23 cellular contexts compared by ENCODE assay signal in genomic region chr12:39616666-39617065, GRCh38. TPM values are rescaled to one million over a fixed set of nuclear protein-coding genes. Genes with fewer than 3 reads are reported as not detected.
DNase-seq lines count a peak whose midpoint lies in the region; ATAC-seq and TF ChIP-seq lines count a peak whose summit lies in the region.
"Had no signal": no experiment of that assay in that cellular context is flagged by ENCODE, and none has a peak within 500 bp of the region (broad histone marks: within the 10 kb centered on the region; RNA-seq: fewer than 3 reads in every experiment).

No MANE protein-coding gene starts in this region.

- intact Hi-C loops in activated CD4-positive, alpha-beta T cell treated with anti-CD3 and anti-CD28 coated beads for 36 hours (cut with DNase I, micrococcal nuclease), result no loop called here
- intact Hi-C loops in OCI-LY7 (cut with micrococcal nuclease; ENCODE audit: unreplicated experiment) (loop anchor here (5.0 to 10.0 kb wide), 2 partner anchors 491 to 608 kb away; partner anchors contain the start of genes LRRK2 and SLC2A13), dorsolateral prefrontal cortex (cut with DNase I) (loop anchor here in 1 of 2 donors (5.0 kb wide), 1 partner anchor 249 kb away; no protein-coding TSS in a partner anchor)

- ATAC-seq in activated CD4-positive, alpha-beta T cell treated with anti-CD3 and anti-CD28 coated beads for 36 hours, result no peak
- ATAC-seq in CD4-positive, CD25-positive, alpha-beta regulatory T cell (ENCODE audit: low read depth in 2 of 2), result no peak
- ATAC-seq in GM19395 (IDR thresholded peaks at IDR 0.05; ENCODE audit: unreplicated experiment), result no peak
- ATAC-seq: SK-N-SH treated with all-trans-retinoic acid at 6 μM for 48 hours, WTC11 had no signal

- POLR2A ChIA-PET in activated CD4-positive, alpha-beta T cell treated with anti-CD3 and anti-CD28 coated beads for 36 hours (lab: Charles Lee), result no interaction called here
- POLR2A ChIA-PET in OCI-LY7 (lab: Charles Lee), result interaction anchor here (0.6 to 1.2 kb wide), 3 partner anchors 11 to 28 kb away, joined by 3 to 4 read pairs (median 4); no protein-coding TSS in a partner anchor

- peaks cover 51% of the 10 kb centered on the region for H3K4me1 ChIP-seq in CD4-positive, CD25-positive, alpha-beta regulatory T cell (ENCODE audit: control insufficient read depth, insufficient read depth, low read length, poor library complexity, severe bottlenecking)
- H3K4me1 ChIP-seq in OCI-LY7 (ENCODE audit: insufficient read depth, low read length, poor library complexity, severe bottlenecking), result peaks cover 39% of the 10 kb centered on the region

- no peaks in the 10 kb centered on the region for H3K27me3 ChIP-seq in CD4-positive, CD25-positive, alpha-beta regulatory T cell (ENCODE audit: control insufficient read depth, insufficient read depth, low read length)
- H3K27me3 ChIP-seq in dorsolateral prefrontal cortex, result no peaks in the 10 kb centered on the region
- H3K27me3 ChIP-seq: esophagus squamous epithelium, sigmoid colon, transverse colon had no signal

- H3K27me3 Mint-ChIP-seq in activated CD4-positive, alpha-beta T cell treated with anti-CD3 and anti-CD28 coated beads for 36 hours, result no peaks in the 10 kb centered on the region
- H3K27me3 Mint-ChIP-seq in CD4-positive, CD25-positive, alpha-beta regulatory T cell, result no peaks in the 10 kb centered on the region
- H3K27me3 Mint-ChIP-seq: dendritic cell treated with granulocyte-macrophage colony-stimulating factor and Interleukin-4, amounts not matched to agents 40 ng/mL and 50 ng/mL, for 4 days had no signal

- H3K4me3 Mint-ChIP-seq in activated CD4-positive, alpha-beta T cell treated with anti-CD3 and anti-CD28 coated beads for 36 hours, result peak overlapping the region; percentile 57
- H3K4me3 Mint-ChIP-seq in CD4-positive, CD25-positive, alpha-beta regulatory T cell, result peak overlapping the region; percentile 79 to 94 (median 88)
- H3K4me3 Mint-ChIP-seq: dendritic cell treated with granulocyte-macrophage colony-stimulating factor and Interleukin-4, amounts not matched to agents 40 ng/mL and 50 ng/mL, for 4 days; H9; WTC11 had no signal

- no peak for DNase-seq in activated CD4-positive, alpha-beta T cell treated with anti-CD3 and anti-CD28 coated beads for 36 hours
- DNase-seq in activated CD4-positive, alpha-beta T cell treated with anti-CD3 and anti-CD28 coated beads, Interleukin-2, amount 50 U/mL, for 4 hours, result no peak
- DNase-seq in CD4-positive, CD25-positive, alpha-beta regulatory T cell, result no peak
- DNase-seq in OCI-LY7 (ENCODE audit: low spot score) (no peak), dorsolateral prefrontal cortex (no peak), erythroblast (lab: John Stamatoyannopoulos, UW) (no peak), NCI-H1417 (lab: John Stamatoyannopoulos, UW) (no peak)
- DNase-seq: esophagus squamous epithelium; H9; head of caudate nucleus; kidney; midbrain; NCI-H1694; occipital lobe; PC-9; sigmoid colon; stimulated activated CD4-positive, alpha-beta T cell treated with anti-CD3 and anti-CD28 coated beads, Interleukin-2, amount 100 ng/mL, for 48 hours; transverse colon had no signal

- H3K4me2 ChIP-seq in OCI-LY7 (ENCODE audit: low read length), result peak overlapping the region; percentile 91
- H3K4me2 ChIP-seq: PC-9 had no signal

- peak overlapping the region; percentile 99 for H3K4me3 ChIP-seq in CD4-positive, CD25-positive, alpha-beta regulatory T cell (ENCODE audit: low read depth, low read length)
- peak overlapping the region; percentile 54 for H3K4me3 ChIP-seq in OCI-LY7 (ENCODE audit: low read depth, low read length, poor library complexity, severe bottlenecking)
- H3K4me3 ChIP-seq in dorsolateral prefrontal cortex, result peak overlapping the region in 58 of 59 donors; percentile 14 to 83 (median 68)
- H3K4me3 ChIP-seq: PC-9, sigmoid colon, transverse colon had no signal

- H3K27ac ChIP-seq in CD4-positive, CD25-positive, alpha-beta regulatory T cell (ENCODE audit: insufficient read depth, low read length, poor library complexity, severe bottlenecking), result no peak overlapping the region
- H3K27ac ChIP-seq in OCI-LY7 (ENCODE audit: low read depth, low read length, poor library complexity, severe bottlenecking) (no peak overlapping the region), dorsolateral prefrontal cortex (peak overlapping the region in 2 of 59 donors; percentile 6 to 55)
- H3K27ac ChIP-seq: esophagus squamous epithelium, PC-9, sigmoid colon, transverse colon had no signal

- peaks cover 51% of the 10 kb centered on the region for H3K4me1 Mint-ChIP-seq in activated CD4-positive, alpha-beta T cell treated with anti-CD3 and anti-CD28 coated beads for 36 hours
- peaks cover 14 to 41% (median 29%) of the 10 kb centered on the region in 4 donors for H3K4me1 Mint-ChIP-seq in CD4-positive, CD25-positive, alpha-beta regulatory T cell

- no peak overlapping the region for H3K27ac Mint-ChIP-seq in activated CD4-positive, alpha-beta T cell treated with anti-CD3 and anti-CD28 coated beads for 36 hours
- peak overlapping the region; percentile 43 to 97 (median 58) for H3K27ac Mint-ChIP-seq in CD4-positive, CD25-positive, alpha-beta regulatory T cell
- H3K27ac Mint-ChIP-seq: dendritic cell treated with granulocyte-macrophage colony-stimulating factor and Interleukin-4, amounts not matched to agents 40 ng/mL and 50 ng/mL, for 4 days; H9; WTC11 had no signal

- no peaks in the 10 kb centered on the region for H3K9me2 ChIP-seq in OCI-LY7 (ENCODE audit: insufficient read depth, low read length)

- no peaks in the 10 kb centered on the region for H4K20me1 ChIP-seq in OCI-LY7 (ENCODE audit: insufficient read depth, low read length)

- TF ChIP-seq POLR2A in erythroblast (IDR thresholded peaks at IDR 0.05; ENCODE audit: low read length), result no peak

- BruUV-seq in OCI-LY7 (replicated peaks; lab: Mats Ljungman, UMichigan), result no TSS peak

- peaks cover 29% of the 10 kb centered on the region; the same call in 1 of the 2 replicates for H3K79me2 ChIP-seq in OCI-LY7 (ENCODE audit: insufficient read depth, low read depth, low read length)

- H3K9me3 ChIP-seq in CD4-positive, CD25-positive, alpha-beta regulatory T cell (ENCODE audit: control insufficient read depth in 2 of 2, low read length in 2 of 2), result no peaks in the 10 kb centered on the region
- H3K9me3 ChIP-seq in OCI-LY7 (ENCODE audit: low read length), result no peaks in the 10 kb centered on the region
- H3K9me3 ChIP-seq: esophagus squamous epithelium, sigmoid colon, transverse colon had no signal

- H3K9me3 Mint-ChIP-seq in activated CD4-positive, alpha-beta T cell treated with anti-CD3 and anti-CD28 coated beads for 36 hours (ENCODE audit: low read depth), result no peaks in the 10 kb centered on the region
- H3K9me3 Mint-ChIP-seq in CD4-positive, CD25-positive, alpha-beta regulatory T cell, result peaks cover 0 to 2% (median 0%) of the 10 kb centered on the region in 7 donors
- H3K9me3 Mint-ChIP-seq: dendritic cell treated with granulocyte-macrophage colony-stimulating factor and Interleukin-4, amounts not matched to agents 40 ng/mL and 50 ng/mL, for 4 days; H9; WTC11 had no signal

- CTCF ChIA-PET in activated CD4-positive, alpha-beta T cell treated with anti-CD3 and anti-CD28 coated beads for 36 hours (lab: Charles Lee), result interaction anchor here (0.6 to 0.9 kb wide), 3 partner anchors 10 to 249 kb away, joined by 3 to 4 read pairs (median 3); no protein-coding TSS in a partner anchor
- CTCF ChIA-PET in OCI-LY7 (lab: Charles Lee; ENCODE audit: unreplicated experiment), result no interaction called here

- H3K36me3 ChIP-seq in CD4-positive, CD25-positive, alpha-beta regulatory T cell (ENCODE audit: control insufficient read depth, insufficient read depth, low read length), result peaks cover 4% of the 10 kb centered on the region
- no peaks in the 10 kb centered on the region for H3K36me3 ChIP-seq in OCI-LY7 (ENCODE audit: insufficient read depth, low read length)
- H3K36me3 ChIP-seq: esophagus squamous epithelium, sigmoid colon, transverse colon had no signal

- TF ChIP-seq CTCF in OCI-LY7 (conservative IDR thresholded peaks at IDR 0.05; ENCODE audit: low read length) (no peak), dorsolateral prefrontal cortex (IDR thresholded peaks at IDR 0.05 in 54 of 56, conservative IDR thresholded peaks at IDR 0.05 in 2 of 56; ENCODE audit: low read depth in 1 of 56, partially characterized antibody in 56 of 56) (no peak)

- peaks cover 4% of the 10 kb centered on the region for H3K36me3 Mint-ChIP-seq in activated CD4-positive, alpha-beta T cell treated with anti-CD3 and anti-CD28 coated beads for 36 hours (ENCODE audit: low read depth)
- peaks cover 7% of the 10 kb centered on the region for H3K36me3 Mint-ChIP-seq in CD4-positive, CD25-positive, alpha-beta regulatory T cell
- H3K36me3 Mint-ChIP-seq: WTC11 had no signal

- peak overlapping the region; percentile 72; the same call in 1 of the 2 replicates for H2AFZ ChIP-seq in OCI-LY7 (ENCODE audit: low read length)
- H2AFZ ChIP-seq: PC-9 had no signal

RNA-seq across cellular contexts. Expression of gene ABCD2, which starts 2.9 kb away (rescaled TPM):
- 1 to 10 TPM; 2.1 to 2.3 TPM for total RNA-seq in activated CD4-positive, alpha-beta T cell treated with anti-CD3 and anti-CD28 coated beads for 36 hours
- 8.8 TPM for total RNA-seq in CD4-positive, CD25-positive, alpha-beta regulatory T cell
- 10 to 100 TPM in 1 of 4 donors, 1 to 10 TPM in 3; 6.4 to 11.9 (median 7.9) TPM for polyA plus RNA-seq in CD4-positive, CD25-positive, alpha-beta regulatory T cell
- 1.2 and 1.5 TPM in 2 replicates for total RNA-seq in OCI-LY7 (2014; rRNA removed; shearing (Covaris generic))
- total RNA-seq in OCI-LY7 (2022) (1.9 and 2.4 TPM in 2 replicates), dorsolateral prefrontal cortex (10 to 100 TPM in 90 of 120 experiments, 1 to 10 TPM in 30; 3.5 to 19.6 (median 11.8) TPM)
- total RNA-seq: A172, H9, PC-9, WTC11 had no signal
